In genomic region chr19:36214388-36215275, GRCh38 we compare ENCODE assay signal across 8 cellular contexts. TPM values are rescaled to one million over a fixed set of nuclear protein-coding genes. Genes with fewer than 3 reads are reported as not detected.
DNase-seq lines count a peak whose midpoint lies in the region; ATAC-seq, FAIRE-seq and TF ChIP-seq lines count a peak whose summit lies in the region.

ZNF146 (plus strand) TSS chr19:36215106; CDS start chr19:36236441, 21,335 bp downstream.
ZNF565 (minus strand) TSS chr19:36214665; CDS start chr19:36201985, 12,680 bp downstream.

- no peaks in the 10 kb centered on the region for H3K36me3 ChIP-seq in bronchial epithelial cell (ENCODE audit: control insufficient read depth, insufficient read depth, low read length)

- DNase-seq in AG08395 (ENCODE audit: low spot score) (peak; percentile 97), NCI-H2196 (lab: John Stamatoyannopoulos, UW; ENCODE audit: unreplicated experiment) (peak; percentile 98), bronchial epithelial cell (ENCODE audit: low read depth) (peak; percentile 94), iPS-NIHi11 (ENCODE audit: low spot score) (peak; percentile 96)

- H3K27ac ChIP-seq in VCaP (peak within 1 kb of the TSS; percentile 92), skin epidermis (peak within 1 kb of the TSS; percentile 44 to 97 (median 92))

- peak within 1 kb of the TSS; percentile 49 for H3K4me3 ChIP-seq in bronchial epithelial cell (ENCODE audit: low read depth, low read length)
- H3K4me3 ChIP-seq in skin epidermis = peak within 1 kb of the TSS; percentile 51 to 89 (median 70)

- peak; percentile 92 for ATAC-seq in GM18907 (IDR thresholded peaks at IDR 0.05; ENCODE audit: unreplicated experiment)
- peak; percentile 89 for ATAC-seq in HG03135 (IDR thresholded peaks at IDR 0.05; ENCODE audit: unreplicated experiment)

- FAIRE-seq in bronchial epithelial cell (lab: Jason Lieb, UNC) = no peak

- H3K27me3 ChIP-seq in bronchial epithelial cell (ENCODE audit: control insufficient read depth, insufficient read depth, low read length) = no peaks in the 10 kb centered on the region

- TF ChIP-seq CTCF in VCaP (conservative IDR thresholded peaks at IDR 0.05) (no peak), bronchial epithelial cell (IDR thresholded peaks at IDR 0.05; ENCODE audit: insufficient read depth, low read length, severe bottlenecking) (no peak)

RNA-seq across cellular contexts. Expression of gene ZNF146, which starts in this region (rescaled TPM):
- 139 and 161 TPM in 2 replicates for total RNA-seq in bronchial epithelial cell

RNA-seq across cellular contexts. Expression of gene ZNF565, which starts in this region (rescaled TPM):
- total RNA-seq in bronchial epithelial cell = 6.1 and 8.2 TPM in 2 replicates

Comparison
In these comparisons a context has a peak if more than half of its experiments do, and no peak if none do; other contexts are left out.
1. Peak in every context shown above with its lines: DNase-seq, ATAC-seq, H3K4me3 ChIP-seq and H3K27ac ChIP-seq.